31 cellular contexts compared by ENCODE assay signal in the genomic region with DNA sequence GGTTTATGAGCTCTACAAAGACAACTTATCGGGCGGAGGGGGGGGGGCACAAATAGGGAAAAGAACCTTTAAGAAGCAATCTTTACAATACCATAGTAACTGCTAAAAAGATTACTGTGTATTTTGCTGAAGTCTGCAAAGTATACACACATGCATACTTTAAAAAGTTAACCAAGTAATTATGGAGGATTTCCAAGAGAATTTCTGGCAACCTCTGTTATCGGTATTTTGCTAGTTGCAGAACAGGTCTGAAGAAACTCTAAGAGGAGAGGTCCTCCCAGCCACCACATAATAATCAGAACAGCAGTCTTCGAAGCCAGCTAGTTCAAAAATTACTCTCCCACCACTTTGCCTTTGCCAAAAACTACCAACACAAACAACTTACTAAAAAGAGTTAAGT.
"Had no signal": no experiment of that assay in that cellular context is flagged by ENCODE, and none has a peak within 500 bp of the region (broad histone marks: within the 10 kb centered on the region; RNA-seq: fewer than 3 reads in every experiment).

No MANE protein-coding gene starts in this region.

- H3K27ac ChIP-seq: breast epithelium, KMS-11, Peyer's patch, SJCRH30 had no signal

- H3K9me3 ChIP-seq: breast epithelium, MG63, Peyer's patch, SJCRH30 had no signal

- H3K36me3 ChIP-seq: breast epithelium had no signal

- H3K4me1 Mint-ChIP-seq: WTC11 had no signal

- H3K4me1 ChIP-seq: breast epithelium, Peyer's patch, SJCRH30 had no signal

- H3K27ac Mint-ChIP-seq: activated CD4-positive, alpha-beta memory T cell treated with anti-CD3 and anti-CD28 coated beads for 36 hours; activated CD4-positive, alpha-beta T cell treated with anti-CD3 and anti-CD28 coated beads, Interleukin-2, amount 10 ng/mL, durations not matched to agents 24 days and 14 days; activated naive CD4-positive, alpha-beta T cell treated with anti-CD3 and anti-CD28 coated beads for 36 hours; activated naive CD8-positive, alpha-beta T cell; T-helper 1 cell treated with Interleukin-12 subunit alpha and Interleukin-12 subunit beta and Interleukin-4 antibody, amounts not matched to agents 30 μg/mL and 1 μg/mL, for 36 hours; WTC11 had no signal

- H3K9ac ChIP-seq: KMS-11 had no signal

- H3K27me3 ChIP-seq: breast epithelium, MG63, Peyer's patch, SJCRH30 had no signal

- ATAC-seq: activated T-cell treated with anti-CD3 and anti-CD28 coated beads, Interleukin-2, amount 50 U/mL, for 4 hours; SK-N-SH treated with all-trans-retinoic acid at 6 μM for 48 hours; WTC11 had no signal

- H3K4me3 Mint-ChIP-seq: activated CD4-positive, alpha-beta memory T cell treated with anti-CD3 and anti-CD28 coated beads for 36 hours; activated CD4-positive, alpha-beta T cell treated with anti-CD3 and anti-CD28 coated beads, Interleukin-2, amount 10 ng/mL, durations not matched to agents 24 days and 14 days; activated naive CD4-positive, alpha-beta T cell treated with anti-CD3 and anti-CD28 coated beads for 36 hours; activated naive CD8-positive, alpha-beta T cell; activated T-cell treated with anti-CD3 and anti-CD28 coated beads, Interleukin-2, amount 50 U/mL, for 4 hours; T-helper 1 cell treated with Interleukin-12 subunit alpha and Interleukin-12 subunit beta and Interleukin-4 antibody, amounts not matched to agents 30 μg/mL and 1 μg/mL, for 36 hours; WTC11 had no signal

- H3K9me3 Mint-ChIP-seq: activated CD4-positive, alpha-beta memory T cell treated with anti-CD3 and anti-CD28 coated beads for 36 hours; activated CD4-positive, alpha-beta T cell treated with anti-CD3 and anti-CD28 coated beads, Interleukin-2, amount 10 ng/mL, durations not matched to agents 24 days and 14 days; activated naive CD4-positive, alpha-beta T cell treated with anti-CD3 and anti-CD28 coated beads for 36 hours; activated T-cell treated with anti-CD3 and anti-CD28 coated beads, Interleukin-2, amount 50 U/mL, for 4 hours; T-helper 1 cell treated with Interleukin-12 subunit alpha and Interleukin-12 subunit beta and Interleukin-4 antibody, amounts not matched to agents 30 μg/mL and 1 μg/mL, for 36 hours; WTC11 had no signal

- H3K4me3 ChIP-seq: breast epithelium, MG63, Peyer's patch, SJCRH30 had no signal

- H3K4me2 ChIP-seq: KMS-11 had no signal

- DNase-seq: activated CD4-positive, alpha-beta memory T cell treated with anti-CD3 and anti-CD28 coated beads for 36 hours; activated CD4-positive, alpha-beta T cell treated with anti-CD3 and anti-CD28 coated beads for 1 hour; activated CD4-positive, alpha-beta T cell treated with anti-CD3 and anti-CD28 coated beads, Interleukin-2, amount 10 ng/mL, durations not matched to agents 24 days and 14 days; activated CD8-positive, alpha-beta memory T cell treated with anti-CD3 and anti-CD28 coated beads for 24 hours; activated gamma-delta T cell; activated naive CD4-positive, alpha-beta T cell treated with anti-CD3 and anti-CD28 coated beads for 36 hours; activated T-cell treated with anti-CD3 and anti-CD28 coated beads, Interleukin-2, amount 50 U/mL, for 4 hours; amygdala; caudate nucleus; MG63; MV-4-11; NCI-H1092 treated with DMSO at 0.1 percent for 48 hours; NCI-H1417 treated with DMSO at 0.1 percent for 48 hours; NCI-H1694; NCI-H2029; NCI-H2107; NCI-H2171 treated with DMSO at 0.1 percent for 48 hours; NCI-H226; NCI-H510A; NCI-H526 treated with DMSO at 0.1 percent for 48 hours; NCI-H82; OCI-M1; Peyer's patch; Right ventricle myocardium superior; SJCRH30 had no signal

- H3K27me3 Mint-ChIP-seq: activated CD4-positive, alpha-beta memory T cell treated with anti-CD3 and anti-CD28 coated beads for 36 hours; activated CD4-positive, alpha-beta T cell treated with anti-CD3 and anti-CD28 coated beads, Interleukin-2, amount 10 ng/mL, durations not matched to agents 24 days and 14 days; activated naive CD8-positive, alpha-beta T cell had no signal
